Comparison of ENCODE assay signal across 10 cellular contexts in genomic region chr2:207332473-207333212, GRCh38.
A peak's percentile ranks its signal among the peaks of the same experiment; 100 is the strongest.
DNase-seq lines count a peak whose midpoint lies in the region; ATAC-seq and TF ChIP-seq lines count a peak whose summit lies in the region.
"Had no signal": no experiment of that assay in that cellular context is flagged by ENCODE, and none has a peak within 500 bp of the region (broad histone marks: within the 10 kb centered on the region; RNA-seq: fewer than 3 reads in every experiment).

No MANE protein-coding gene starts in this region.

- no peak overlapping the region for H3K9ac ChIP-seq in neural progenitor cell

- H3K27ac ChIP-seq in neural progenitor cell (no peak overlapping the region), stomach (no peak overlapping the region)
- H3K27ac ChIP-seq: cardiac muscle cell had no signal

- H3K4me2 ChIP-seq in neural progenitor cell, result no peak overlapping the region

- H3K36me3 Mint-ChIP-seq in T-cell (no peaks in the 10 kb centered on the region), neural progenitor cell (no peaks in the 10 kb centered on the region)

- peak; percentile 22 for ATAC-seq in HG02798 (IDR thresholded peaks at IDR 0.05; ENCODE audit: poor library complexity, unreplicated experiment)
- ATAC-seq in T-cell (replicated peaks in 1 of 4), result no peak
- ATAC-seq: T-helper 17 cell had no signal

- H3K36me3 ChIP-seq in neural progenitor cell (no peaks in the 10 kb centered on the region), stomach (no peaks in the 10 kb centered on the region)
- H3K36me3 ChIP-seq: cardiac muscle cell had no signal

- peak overlapping the region; percentile 12 to 48 for H3K27ac Mint-ChIP-seq in T-cell
- H3K27ac Mint-ChIP-seq in neural progenitor cell, result peak overlapping the region; percentile 16

- TF ChIP-seq CTCF in neural progenitor cell (IDR thresholded peaks at IDR 0.05), result no peak
- TF ChIP-seq CTCF in stomach (IDR thresholded peaks at IDR 0.05), result no peak

- POLR2A ChIA-PET in T-cell (lab: Charles Lee), result no interaction called here

- no peak for TF ChIP-seq EP300 in stomach (IDR thresholded peaks at IDR 0.05)

- H3K79me2 ChIP-seq in neural progenitor cell (ENCODE audit: low read depth), result no peaks in the 10 kb centered on the region

- CTCF ChIA-PET in T-cell (lab: Charles Lee), result no interaction called here

- 61 to 74% (median 67%) methylated on average over 3 of the region's 3 CpGs for WGBS in stomach, 5 donors

- peaks cover 7% of the 10 kb centered on the region for H3F3A ChIP-seq in neural progenitor cell (ENCODE audit: low read depth)

- H3K27me3 ChIP-seq in neural progenitor cell, result peaks cover 14% of the 10 kb centered on the region
- H3K27me3 ChIP-seq in stomach, result no peaks in the 10 kb centered on the region
- H3K27me3 ChIP-seq: cardiac muscle cell had no signal

- H3K9me3 ChIP-seq in neural progenitor cell (ENCODE audit: low read depth) (no peaks in the 10 kb centered on the region), stomach (no peaks in the 10 kb centered on the region)

- H3K4me3 ChIP-seq in neural progenitor cell, result no peak overlapping the region
- no peak overlapping the region for H3K4me3 ChIP-seq in stomach
- H3K4me3 ChIP-seq: cardiac muscle cell had no signal

- intact Hi-C loops in stomach (cut with DNase I; ENCODE audit: low total_unique reads), result no loop called here

- H4K20me1 ChIP-seq in neural progenitor cell (ENCODE audit: low read depth), result no peaks in the 10 kb centered on the region

- TF ChIP-seq POLR2A in stomach (IDR thresholded peaks at IDR 0.05), result no peak

- H3K4me1 ChIP-seq in neural progenitor cell (peaks cover 15% of the 10 kb centered on the region), stomach (peaks cover 0 to 25% (median 6%) of the 10 kb centered on the region in 4 donors)

- DNase-seq in SKM-1 treated with dmso at 0.1 percent for 144 hours (lab: John Stamatoyannopoulos, UW; ENCODE audit: unreplicated experiment) (peak; percentile 10), SKM-1 (lab: John Stamatoyannopoulos, UW; ENCODE audit: unreplicated experiment) (no peak), T-cell (no peak), neural progenitor cell (ENCODE audit: low spot score) (no peak), HuH-7.5 (ENCODE audit: low spot score) (no peak), stomach (no peak)
- no peak for DNase-seq in activated CD4-positive, alpha-beta T cell treated with anti-CD3 and anti-CD28 coated beads, Interleukin-2, amount 50 U/mL, for 1 hour
- DNase-seq: T-helper 17 cell had no signal

- H3K27me3 Mint-ChIP-seq in T-cell (no peaks in the 10 kb centered on the region), neural progenitor cell (ENCODE audit: insufficient read depth, low read depth) (peaks cover 3% of the 10 kb centered on the region)
- H3K27me3 Mint-ChIP-seq: T-helper 17 cell had no signal

- no peaks in the 10 kb centered on the region for H3K9me3 Mint-ChIP-seq in T-cell
- H3K9me3 Mint-ChIP-seq in neural progenitor cell, result peaks cover 2% of the 10 kb centered on the region

- H3K4me1 Mint-ChIP-seq in T-cell (peaks cover 26 to 52% (median 28%) of the 10 kb centered on the region in 3 donors), neural progenitor cell (peaks cover 50% of the 10 kb centered on the region)

- no peak overlapping the region for H2AFZ ChIP-seq in neural progenitor cell (replicated peaks)

- H3K4me3 Mint-ChIP-seq in T-cell, result no peak overlapping the region
- H3K4me3 Mint-ChIP-seq in neural progenitor cell, result no peak overlapping the region
